ENCODE assay signal across 2 cellular contexts in the genomic region with DNA sequence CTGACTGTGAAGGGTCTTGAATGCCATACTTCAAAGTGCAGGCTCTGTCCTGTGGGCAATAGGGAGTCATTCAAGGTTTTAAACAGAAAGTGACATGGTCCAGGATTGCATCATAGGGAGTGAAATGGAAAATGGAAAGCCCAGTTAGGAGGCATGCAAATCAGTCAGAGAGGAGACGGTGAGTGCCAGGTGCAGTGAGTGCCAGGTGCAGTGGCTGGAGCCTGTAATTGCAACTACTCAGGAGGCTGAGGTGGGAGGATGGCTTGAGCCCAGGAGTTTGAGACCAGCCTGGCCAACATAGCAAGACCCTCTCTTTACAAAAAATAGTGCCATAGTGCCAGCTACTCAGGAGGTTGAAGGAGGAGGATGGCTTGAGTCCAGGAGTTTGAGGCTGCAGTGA.
TF ChIP-seq lines count a peak whose summit lies in the region.

No MANE protein-coding gene starts in this region.

TF ChIP-seq in Ishikawa, 13 proteins besides CTCF, POLR2A, EP300 and RAD21:
- TF ChIP-seq CEBPB (IDR thresholded peaks at IDR 0.05) (0 out of 2 replicates have a peak, but pooled peaks have one; percentile 9), YY1 (IDR thresholded peaks at IDR 0.05; ENCODE audit: low read depth) (no peak), CREB1 (IDR thresholded peaks at IDR 0.05; ENCODE audit: low read depth) (no peak)
- TF ChIP-seq, protein P1, sequence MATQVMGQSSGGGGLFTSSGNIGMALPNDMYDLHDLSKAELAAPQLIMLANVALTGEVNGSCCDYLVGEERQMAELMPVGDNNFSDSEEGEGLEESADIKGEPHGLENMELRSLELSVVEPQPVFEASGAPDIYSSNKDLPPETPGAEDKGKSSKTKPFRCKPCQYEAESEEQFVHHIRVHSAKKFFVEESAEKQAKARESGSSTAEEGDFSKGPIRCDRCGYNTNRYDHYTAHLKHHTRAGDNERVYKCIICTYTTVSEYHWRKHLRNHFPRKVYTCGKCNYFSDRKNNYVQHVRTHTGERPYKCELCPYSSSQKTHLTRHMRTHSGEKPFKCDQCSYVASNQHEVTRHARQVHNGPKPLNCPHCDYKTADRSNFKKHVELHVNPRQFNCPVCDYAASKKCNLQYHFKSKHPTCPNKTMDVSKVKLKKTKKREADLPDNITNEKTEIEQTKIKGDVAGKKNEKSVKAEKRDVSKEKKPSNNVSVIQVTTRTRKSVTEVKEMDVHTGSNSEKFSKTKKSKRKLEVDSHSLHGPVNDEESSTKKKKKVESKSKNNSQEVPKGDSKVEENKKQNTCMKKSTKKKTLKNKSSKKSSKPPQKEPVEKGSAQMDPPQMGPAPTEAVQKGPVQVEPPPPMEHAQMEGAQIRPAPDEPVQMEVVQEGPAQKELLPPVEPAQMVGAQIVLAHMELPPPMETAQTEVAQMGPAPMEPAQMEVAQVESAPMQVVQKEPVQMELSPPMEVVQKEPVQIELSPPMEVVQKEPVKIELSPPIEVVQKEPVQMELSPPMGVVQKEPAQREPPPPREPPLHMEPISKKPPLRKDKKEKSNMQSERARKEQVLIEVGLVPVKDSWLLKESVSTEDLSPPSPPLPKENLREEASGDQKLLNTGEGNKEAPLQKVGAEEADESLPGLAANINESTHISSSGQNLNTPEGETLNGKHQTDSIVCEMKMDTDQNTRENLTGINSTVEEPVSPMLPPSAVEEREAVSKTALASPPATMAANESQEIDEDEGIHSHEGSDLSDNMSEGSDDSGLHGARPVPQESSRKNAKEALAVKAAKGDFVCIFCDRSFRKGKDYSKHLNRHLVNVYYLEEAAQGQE (IDR thresholded peaks at IDR 0.05; ENCODE audit: low read depth), result no peak
TF ChIP-seq in Ishikawa: peak in this region for 1.

TF ChIP-seq in H1, 55 proteins besides CTCF, POLR2A, EP300 and RAD21:
- TF ChIP-seq JUN (IDR thresholded peaks at IDR 0.05; ENCODE audit: low read depth, low read length) (no peak), CBX8 (IDR thresholded peaks at IDR 0.05; ENCODE audit: borderline replicate concordance, low read depth, low read length) (no peak), SP4 (IDR thresholded peaks at IDR 0.05; ENCODE audit: low read length) (no peak), PHF8 (conservative IDR thresholded peaks at IDR 0.05; ENCODE audit: low read depth, low read length) (no peak), CEBPB (IDR thresholded peaks at IDR 0.05; ENCODE audit: low read depth, low read length) (peak; percentile 45; the same call in 1 of the 2 replicates), HDAC2 (IDR thresholded peaks at IDR 0.05; ENCODE audit: borderline replicate concordance in 1 of 2, low read depth in 2 of 2, low read length in 2 of 2) (no peak), SIX5 (IDR thresholded peaks at IDR 0.05; ENCODE audit: low read depth, low read length) (no peak), JUND (IDR thresholded peaks at IDR 0.05; ENCODE audit: low read length) (no peak)
- TF ChIP-seq, protein P2, sequence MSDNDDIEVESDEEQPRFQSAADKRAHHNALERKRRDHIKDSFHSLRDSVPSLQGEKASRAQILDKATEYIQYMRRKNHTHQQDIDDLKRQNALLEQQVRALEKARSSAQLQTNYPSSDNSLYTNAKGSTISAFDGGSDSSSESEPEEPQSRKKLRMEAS (IDR thresholded peaks at IDR 0.05), result no peak
